In the genomic region with DNA sequence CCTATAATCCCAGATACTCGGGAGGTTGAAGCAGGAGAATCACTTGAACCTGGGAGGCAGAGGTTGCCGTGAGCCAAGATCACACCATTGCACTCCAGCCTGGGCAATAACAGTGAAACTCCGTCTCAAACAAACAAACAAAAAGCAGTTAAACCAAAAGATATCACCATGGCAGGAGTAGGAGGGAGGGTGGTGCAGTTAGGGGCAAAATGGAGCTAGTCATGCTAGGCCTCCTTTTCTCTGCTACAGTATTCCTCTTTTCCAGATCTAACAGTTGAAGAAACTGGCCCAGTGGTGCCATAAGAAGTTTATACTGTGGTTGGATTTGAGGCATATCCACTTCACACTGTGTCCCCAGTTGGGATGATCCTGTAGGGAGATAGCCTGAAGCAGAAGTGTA, we compare ENCODE assay signal across 1 cellular context.
TF ChIP-seq lines count a peak whose summit lies in the region.

No MANE protein-coding gene starts in this region.

TF ChIP-seq in K562, 482 proteins besides CTCF, POLR2A, EP300 and RAD21 (continued from another document and continues in another):
- TF ChIP-seq, protein P1, sequence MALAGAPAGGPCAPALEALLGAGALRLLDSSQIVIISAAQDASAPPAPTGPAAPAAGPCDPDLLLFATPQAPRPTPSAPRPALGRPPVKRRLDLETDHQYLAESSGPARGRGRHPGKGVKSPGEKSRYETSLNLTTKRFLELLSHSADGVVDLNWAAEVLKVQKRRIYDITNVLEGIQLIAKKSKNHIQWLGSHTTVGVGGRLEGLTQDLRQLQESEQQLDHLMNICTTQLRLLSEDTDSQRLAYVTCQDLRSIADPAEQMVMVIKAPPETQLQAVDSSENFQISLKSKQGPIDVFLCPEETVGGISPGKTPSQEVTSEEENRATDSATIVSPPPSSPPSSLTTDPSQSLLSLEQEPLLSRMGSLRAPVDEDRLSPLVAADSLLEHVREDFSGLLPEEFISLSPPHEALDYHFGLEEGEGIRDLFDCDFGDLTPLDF (CRISPR knock-in tag; IDR thresholded peaks at IDR 0.05), result no peak
- TF ChIP-seq RBM39 (optimal IDR thresholded peaks at IDR 0.05; ENCODE audit: low read depth, low read length), result no peak
- TF ChIP-seq NFE2L1 (tag; IDR thresholded peaks at IDR 0.05; ENCODE audit: borderline replicate concordance, low read depth), result peak; percentile 32; the same call in 1 of the 2 replicates
- TF ChIP-seq HIVEP1 (CRISPR knock-in tag; IDR thresholded peaks at IDR 0.05), result 0 out of 2 replicates have a peak, but pooled peaks have one; percentile 19
- TF ChIP-seq, protein P2, sequence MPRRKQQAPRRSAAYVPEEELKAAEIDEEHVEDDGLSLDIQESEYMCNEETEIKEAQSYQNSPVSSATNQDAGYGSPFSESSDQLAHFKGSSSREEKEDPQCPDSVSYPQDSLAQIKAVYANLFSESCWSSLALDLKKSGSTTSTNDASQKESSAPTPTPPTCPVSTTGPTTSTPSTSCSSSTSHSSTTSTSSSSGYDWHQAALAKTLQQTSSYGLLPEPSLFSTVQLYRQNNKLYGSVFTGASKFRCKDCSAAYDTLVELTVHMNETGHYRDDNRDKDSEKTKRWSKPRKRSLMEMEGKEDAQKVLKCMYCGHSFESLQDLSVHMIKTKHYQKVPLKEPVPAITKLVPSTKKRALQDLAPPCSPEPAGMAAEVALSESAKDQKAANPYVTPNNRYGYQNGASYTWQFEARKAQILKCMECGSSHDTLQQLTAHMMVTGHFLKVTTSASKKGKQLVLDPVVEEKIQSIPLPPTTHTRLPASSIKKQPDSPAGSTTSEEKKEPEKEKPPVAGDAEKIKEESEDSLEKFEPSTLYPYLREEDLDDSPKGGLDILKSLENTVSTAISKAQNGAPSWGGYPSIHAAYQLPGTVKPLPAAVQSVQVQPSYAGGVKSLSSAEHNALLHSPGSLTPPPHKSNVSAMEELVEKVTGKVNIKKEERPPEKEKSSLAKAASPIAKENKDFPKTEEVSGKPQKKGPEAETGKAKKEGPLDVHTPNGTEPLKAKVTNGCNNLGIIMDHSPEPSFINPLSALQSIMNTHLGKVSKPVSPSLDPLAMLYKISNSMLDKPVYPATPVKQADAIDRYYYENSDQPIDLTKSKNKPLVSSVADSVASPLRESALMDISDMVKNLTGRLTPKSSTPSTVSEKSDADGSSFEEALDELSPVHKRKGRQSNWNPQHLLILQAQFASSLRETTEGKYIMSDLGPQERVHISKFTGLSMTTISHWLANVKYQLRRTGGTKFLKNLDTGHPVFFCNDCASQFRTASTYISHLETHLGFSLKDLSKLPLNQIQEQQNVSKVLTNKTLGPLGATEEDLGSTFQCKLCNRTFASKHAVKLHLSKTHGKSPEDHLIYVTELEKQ (CRISPR knock-in tag; IDR thresholded peaks at IDR 0.05), result no peak
- TF ChIP-seq, protein P3, sequence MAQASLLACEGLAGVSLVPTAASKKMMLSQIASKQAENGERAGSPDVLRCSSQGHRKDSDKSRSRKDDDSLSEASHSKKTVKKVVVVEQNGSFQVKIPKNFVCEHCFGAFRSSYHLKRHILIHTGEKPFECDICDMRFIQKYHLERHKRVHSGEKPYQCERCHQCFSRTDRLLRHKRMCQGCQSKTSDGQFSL (CRISPR knock-in tag; IDR thresholded peaks at IDR 0.05), result no peak
- TF ChIP-seq, protein P3 (tag; IDR thresholded peaks at IDR 0.05), result peak in 1 of 2 experiments; percentile 88; a peak in 2 of 4 replicates
- TF ChIP-seq MXI1 (IDR thresholded peaks at IDR 0.05; ENCODE audit: low read depth, low read length), result no peak
- TF ChIP-seq, protein P4, sequence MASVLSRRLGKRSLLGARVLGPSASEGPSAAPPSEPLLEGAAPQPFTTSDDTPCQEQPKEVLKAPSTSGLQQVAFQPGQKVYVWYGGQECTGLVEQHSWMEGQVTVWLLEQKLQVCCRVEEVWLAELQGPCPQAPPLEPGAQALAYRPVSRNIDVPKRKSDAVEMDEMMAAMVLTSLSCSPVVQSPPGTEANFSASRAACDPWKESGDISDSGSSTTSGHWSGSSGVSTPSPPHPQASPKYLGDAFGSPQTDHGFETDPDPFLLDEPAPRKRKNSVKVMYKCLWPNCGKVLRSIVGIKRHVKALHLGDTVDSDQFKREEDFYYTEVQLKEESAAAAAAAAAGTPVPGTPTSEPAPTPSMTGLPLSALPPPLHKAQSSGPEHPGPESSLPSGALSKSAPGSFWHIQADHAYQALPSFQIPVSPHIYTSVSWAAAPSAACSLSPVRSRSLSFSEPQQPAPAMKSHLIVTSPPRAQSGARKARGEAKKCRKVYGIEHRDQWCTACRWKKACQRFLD (CRISPR knock-in tag; IDR thresholded peaks at IDR 0.05), result 0 out of 2 replicates have a peak, but pooled peaks have one; percentile 57
- TF ChIP-seq PTRF (tag; IDR thresholded peaks at IDR 0.05), result 0 out of 2 replicates have a peak, but pooled peaks have one; percentile 61
- no peak for TF ChIP-seq MNT (conservative IDR thresholded peaks at IDR 0.05)
- TF ChIP-seq POLR2G (IDR thresholded peaks at IDR 0.05; ENCODE audit: low read depth, low read length), result no peak
- TF ChIP-seq ZNF583 (CRISPR knock-in tag; IDR thresholded peaks at IDR 0.05), result peak; percentile 82
- TF ChIP-seq ZC3H8 (IDR thresholded peaks at IDR 0.05), result no peak
- TF ChIP-seq CREB5 (CRISPR knock-in tag; IDR thresholded peaks at IDR 0.05), result 0 out of 2 replicates have a peak, but pooled peaks have one; percentile 34
- TF ChIP-seq IFI16 (CRISPR knock-in tag; IDR thresholded peaks at IDR 0.05), result no peak
- no peak for TF ChIP-seq NR2C2 (CRISPR knock-in tag; IDR thresholded peaks at IDR 0.05)
- no peak for TF ChIP-seq NR2C2 (tag; IDR thresholded peaks at IDR 0.05)
- TF ChIP-seq USF1 (CRISPR knock-in tag; IDR thresholded peaks at IDR 0.05), result no peak
- peak; percentile 68; the same call in 1 of the 2 replicates for TF ChIP-seq SMAD4 (CRISPR knock-in tag; conservative IDR thresholded peaks at IDR 0.05)
- no peak for TF ChIP-seq ZNF212 (CRISPR knock-in tag; IDR thresholded peaks at IDR 0.05)
- peak; percentile 75; the same call in 1 of the 2 replicates for TF ChIP-seq PTTG1 (tag; IDR thresholded peaks at IDR 0.05; ENCODE audit: low read depth)
- peak; percentile 58; the same call in 1 of the 2 replicates for TF ChIP-seq ERF (CRISPR knock-in tag; IDR thresholded peaks at IDR 0.05)
- TF ChIP-seq, protein P5, sequence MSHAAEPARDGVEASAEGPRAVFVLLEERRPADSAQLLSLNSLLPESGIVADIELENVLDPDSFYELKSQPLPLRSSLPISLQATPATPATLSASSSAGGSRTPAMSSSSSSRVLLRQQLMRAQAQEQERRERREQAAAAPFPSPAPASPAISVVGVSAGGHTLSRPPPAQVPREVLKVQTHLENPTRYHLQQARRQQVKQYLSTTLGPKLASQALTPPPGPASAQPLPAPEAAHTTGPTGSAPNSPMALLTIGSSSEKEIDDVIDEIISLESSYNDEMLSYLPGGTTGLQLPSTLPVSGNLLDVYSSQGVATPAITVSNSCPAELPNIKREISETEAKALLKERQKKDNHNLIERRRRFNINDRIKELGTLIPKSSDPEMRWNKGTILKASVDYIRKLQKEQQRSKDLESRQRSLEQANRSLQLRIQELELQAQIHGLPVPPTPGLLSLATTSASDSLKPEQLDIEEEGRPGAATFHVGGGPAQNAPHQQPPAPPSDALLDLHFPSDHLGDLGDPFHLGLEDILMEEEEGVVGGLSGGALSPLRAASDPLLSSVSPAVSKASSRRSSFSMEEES (CRISPR knock-in tag; IDR thresholded peaks at IDR 0.05), result no peak
- TF ChIP-seq PYGO2 (tag; IDR thresholded peaks at IDR 0.05), result peak; percentile 75; the same call in 1 of the 2 replicates
- TF ChIP-seq, protein P6, sequence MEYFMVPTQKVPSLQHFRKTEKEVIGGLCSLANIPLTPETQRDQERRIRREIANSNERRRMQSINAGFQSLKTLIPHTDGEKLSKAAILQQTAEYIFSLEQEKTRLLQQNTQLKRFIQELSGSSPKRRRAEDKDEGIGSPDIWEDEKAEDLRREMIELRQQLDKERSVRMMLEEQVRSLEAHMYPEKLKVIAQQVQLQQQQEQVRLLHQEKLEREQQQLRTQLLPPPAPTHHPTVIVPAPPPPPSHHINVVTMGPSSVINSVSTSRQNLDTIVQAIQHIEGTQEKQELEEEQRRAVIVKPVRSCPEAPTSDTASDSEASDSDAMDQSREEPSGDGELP (CRISPR knock-in tag; IDR thresholded peaks at IDR 0.05; ENCODE audit: borderline replicate concordance), result no peak
- 0 out of 2 replicates have a peak, but pooled peaks have one; percentile 67 for TF ChIP-seq ZNF79 (CRISPR knock-in tag; IDR thresholded peaks at IDR 0.05; ENCODE audit: low read depth)
- TF ChIP-seq ZNF354B (CRISPR knock-in tag; IDR thresholded peaks at IDR 0.05), result 0 out of 2 replicates have a peak, but pooled peaks have one; percentile 9
- TF ChIP-seq ZNF175 (CRISPR knock-in tag; IDR thresholded peaks at IDR 0.05; ENCODE audit: low read depth), result no peak
- no peak for TF ChIP-seq FOSL1 (tag; conservative IDR thresholded peaks at IDR 0.05)
- TF ChIP-seq NELFE (IDR thresholded peaks at IDR 0.05; ENCODE audit: insufficient read depth, insufficient read length), result no peak
- TF ChIP-seq PATZ1 (CRISPR knock-in tag; IDR thresholded peaks at IDR 0.05; ENCODE audit: borderline replicate concordance), result peak; percentile 27; the same call in 1 of the 2 replicates
- no peak for TF ChIP-seq NR2C1 (IDR thresholded peaks at IDR 0.05)
- TF ChIP-seq NR2C1 (tag; IDR thresholded peaks at IDR 0.05), result peak; percentile 67; the same call in 1 of the 2 replicates
- TF ChIP-seq, protein P7, sequence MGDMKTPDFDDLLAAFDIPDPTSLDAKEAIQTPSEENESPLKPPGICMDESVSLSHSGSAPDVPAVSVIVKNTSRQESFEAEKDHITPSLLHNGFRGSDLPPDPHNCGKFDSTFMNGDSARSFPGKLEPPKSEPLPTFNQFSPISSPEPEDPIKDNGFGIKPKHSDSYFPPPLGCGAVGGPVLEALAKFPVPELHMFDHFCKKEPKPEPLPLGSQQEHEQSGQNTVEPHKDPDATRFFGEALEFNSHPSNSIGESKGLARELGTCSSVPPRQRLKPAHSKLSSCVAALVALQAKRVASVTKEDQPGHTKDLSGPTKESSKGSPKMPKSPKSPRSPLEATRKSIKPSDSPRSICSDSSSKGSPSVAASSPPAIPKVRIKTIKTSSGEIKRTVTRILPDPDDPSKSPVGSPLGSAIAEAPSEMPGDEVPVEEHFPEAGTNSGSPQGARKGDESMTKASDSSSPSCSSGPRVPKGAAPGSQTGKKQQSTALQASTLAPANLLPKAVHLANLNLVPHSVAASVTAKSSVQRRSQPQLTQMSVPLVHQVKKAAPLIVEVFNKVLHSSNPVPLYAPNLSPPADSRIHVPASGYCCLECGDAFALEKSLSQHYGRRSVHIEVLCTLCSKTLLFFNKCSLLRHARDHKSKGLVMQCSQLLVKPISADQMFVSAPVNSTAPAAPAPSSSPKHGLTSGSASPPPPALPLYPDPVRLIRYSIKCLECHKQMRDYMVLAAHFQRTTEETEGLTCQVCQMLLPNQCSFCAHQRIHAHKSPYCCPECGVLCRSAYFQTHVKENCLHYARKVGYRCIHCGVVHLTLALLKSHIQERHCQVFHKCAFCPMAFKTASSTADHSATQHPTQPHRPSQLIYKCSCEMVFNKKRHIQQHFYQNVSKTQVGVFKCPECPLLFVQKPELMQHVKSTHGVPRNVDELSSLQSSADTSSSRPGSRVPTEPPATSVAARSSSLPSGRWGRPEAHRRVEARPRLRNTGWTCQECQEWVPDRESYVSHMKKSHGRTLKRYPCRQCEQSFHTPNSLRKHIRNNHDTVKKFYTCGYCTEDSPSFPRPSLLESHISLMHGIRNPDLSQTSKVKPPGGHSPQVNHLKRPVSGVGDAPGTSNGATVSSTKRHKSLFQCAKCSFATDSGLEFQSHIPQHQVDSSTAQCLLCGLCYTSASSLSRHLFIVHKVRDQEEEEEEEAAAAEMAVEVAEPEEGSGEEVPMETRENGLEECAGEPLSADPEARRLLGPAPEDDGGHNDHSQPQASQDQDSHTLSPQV (IDR thresholded peaks at IDR 0.05), result peak; percentile 75
- peak; percentile 82; the same call in 1 of the 2 replicates for TF ChIP-seq E2F3 (CRISPR knock-in tag; IDR thresholded peaks at IDR 0.05)
- TF ChIP-seq MYBL2 (IDR thresholded peaks at IDR 0.05; ENCODE audit: low read depth), result no peak
- TF ChIP-seq MYBL2 (CRISPR knock-in tag; IDR thresholded peaks at IDR 0.05; ENCODE audit: borderline replicate concordance), result no peak
